In genomic region chr3:114860526-114860925, GRCh38 we compare ENCODE assay signal across 31 cellular contexts.
"Had no signal": no experiment of that assay in that cellular context is flagged by ENCODE, and none has a peak within 500 bp of the region (broad histone marks: within the 10 kb centered on the region; RNA-seq: fewer than 3 reads in every experiment).

No MANE protein-coding gene starts in this region.

- H3K4me1 ChIP-seq: breast epithelium, right atrium auricular region had no signal

- DNase-seq: activated B cell treated with CpG ODN at 0.5 μM for 24 hours; activated CD4-positive, alpha-beta memory T cell treated with anti-CD3 and anti-CD28 coated beads for 36 hours; activated CD4-positive, alpha-beta T cell treated with anti-CD3 and anti-CD28 coated beads for 4 hours; activated CD8-positive, alpha-beta memory T cell treated with anti-CD3 and anti-CD28 coated beads, Interleukin-2, amount 10 ng/mL, durations not matched to agents 7 days and 5 days; activated gamma-delta T cell treated with Interleukin-2 at 50 U/mL for 16 hours; activated T-cell treated with anti-CD3 and anti-CD28 coated beads for 4 hours; adrenal gland; dorsolateral prefrontal cortex; effector memory CD8-positive, alpha-beta T cell; glutamatergic neuron; kidney glomerular epithelial cell; left ventricle myocardium superior; mammary epithelial cell; pancreas; psoas muscle; spleen; stimulated activated CD4-positive, alpha-beta T cell treated with anti-CD3 and anti-CD28 coated beads, Interleukin-4, amount 100 ng/mL, for 1 hour; stimulated activated naive CD4-positive, alpha-beta T cell treated with Interleukin-2 at 50 U/mL for 16 hours; substantia nigra; T-helper 9 cell; thyroid gland had no signal

- H3K27ac Mint-ChIP-seq: activated B cell treated with CpG ODN at 0.5 μM for 24 hours; activated CD4-positive, alpha-beta memory T cell treated with anti-CD3 and anti-CD28 coated beads for 36 hours; activated CD8-positive, alpha-beta memory T cell treated with anti-CD3 and anti-CD28 coated beads, Interleukin-2, amount 10 ng/mL, durations not matched to agents 7 days and 5 days; activated naive CD4-positive, alpha-beta T cell treated with anti-CD3 and anti-CD28 coated beads, Interleukin-2, amount 50 U/mL, for 24 hours; effector memory CD8-positive, alpha-beta T cell; mesothelial cell of epicardium; natural killer cell treated with Interleukin-12 subunit alpha and Interleukin-12 subunit beta and Interleukin-15 and Interleukin-18, amount 100 ng/mL, for 72 hours had no signal

- H3K4me3 ChIP-seq: adrenal gland, breast epithelium, dorsolateral prefrontal cortex, esophagus muscularis mucosa, hepatocyte, pancreas, psoas muscle, right atrium auricular region, spleen, thyroid gland, upper lobe of right lung had no signal

- H3K9me3 ChIP-seq: adrenal gland, breast epithelium, esophagus muscularis mucosa, neutrophil, pancreas, psoas muscle, right atrium auricular region, spleen, thyroid gland, upper lobe of right lung had no signal

- H2AFZ ChIP-seq: hepatocyte had no signal

- ATAC-seq: activated CD8-positive, alpha-beta memory T cell treated with anti-CD3 and anti-CD28 coated beads, Interleukin-2, amount 10 ng/mL, durations not matched to agents 7 days and 5 days; effector memory CD8-positive, alpha-beta T cell; left ventricle myocardium superior; natural killer cell treated with Interleukin-12 subunit alpha and Interleukin-12 subunit beta and Interleukin-15 and Interleukin-18, amount 100 ng/mL, for 72 hours; upper lobe of right lung had no signal

- H3K27me3 Mint-ChIP-seq: activated B cell treated with CpG ODN at 0.5 μM for 24 hours; activated CD4-positive, alpha-beta memory T cell treated with anti-CD3 and anti-CD28 coated beads for 36 hours; activated CD8-positive, alpha-beta memory T cell treated with anti-CD3 and anti-CD28 coated beads, Interleukin-2, amount 10 ng/mL, durations not matched to agents 7 days and 5 days; activated naive CD4-positive, alpha-beta T cell treated with anti-CD3 and anti-CD28 coated beads, Interleukin-2, amount 50 U/mL, for 24 hours; central memory CD8-positive, alpha-beta T cell; effector memory CD8-positive, alpha-beta T cell; natural killer cell treated with Interleukin-12 subunit alpha and Interleukin-12 subunit beta and Interleukin-15 and Interleukin-18, amount 100 ng/mL, for 72 hours had no signal

- H3K4me3 Mint-ChIP-seq: activated B cell treated with CpG ODN at 0.5 μM for 24 hours; activated CD4-positive, alpha-beta memory T cell treated with anti-CD3 and anti-CD28 coated beads for 36 hours; activated CD8-positive, alpha-beta memory T cell treated with anti-CD3 and anti-CD28 coated beads, Interleukin-2, amount 10 ng/mL, durations not matched to agents 7 days and 5 days; activated naive CD4-positive, alpha-beta T cell treated with anti-CD3 and anti-CD28 coated beads, Interleukin-2, amount 50 U/mL, for 24 hours; central memory CD8-positive, alpha-beta T cell; effector memory CD8-positive, alpha-beta T cell; mesothelial cell of epicardium; natural killer cell treated with Interleukin-12 subunit alpha and Interleukin-12 subunit beta and Interleukin-15 and Interleukin-18, amount 100 ng/mL, for 72 hours had no signal

- H3K4me2 ChIP-seq: hepatocyte had no signal

- H3K36me3 ChIP-seq: adrenal gland, breast epithelium, esophagus muscularis mucosa, neutrophil, pancreas, right atrium auricular region, spleen, thyroid gland, upper lobe of right lung had no signal

- H3K36me3 Mint-ChIP-seq: activated CD4-positive, alpha-beta memory T cell treated with anti-CD3 and anti-CD28 coated beads for 36 hours; mesothelial cell of epicardium; natural killer cell treated with Interleukin-12 subunit alpha and Interleukin-12 subunit beta and Interleukin-15 and Interleukin-18, amount 100 ng/mL, for 72 hours had no signal

- H3K27me3 ChIP-seq: adrenal gland, breast epithelium, dorsolateral prefrontal cortex, esophagus muscularis mucosa, hepatocyte, neutrophil, pancreas, right atrium auricular region, spleen, thyroid gland, upper lobe of right lung had no signal

- H3K9me3 Mint-ChIP-seq: activated B cell treated with CpG ODN at 0.5 μM for 24 hours; activated CD4-positive, alpha-beta memory T cell treated with anti-CD3 and anti-CD28 coated beads for 36 hours; activated naive CD4-positive, alpha-beta T cell treated with anti-CD3 and anti-CD28 coated beads, Interleukin-2, amount 50 U/mL, for 24 hours; central memory CD8-positive, alpha-beta T cell; effector memory CD8-positive, alpha-beta T cell; mesothelial cell of epicardium; natural killer cell treated with Interleukin-12 subunit alpha and Interleukin-12 subunit beta and Interleukin-15 and Interleukin-18, amount 100 ng/mL, for 72 hours had no signal

- H3K79me2 ChIP-seq: hepatocyte had no signal
